In the genomic region with DNA sequence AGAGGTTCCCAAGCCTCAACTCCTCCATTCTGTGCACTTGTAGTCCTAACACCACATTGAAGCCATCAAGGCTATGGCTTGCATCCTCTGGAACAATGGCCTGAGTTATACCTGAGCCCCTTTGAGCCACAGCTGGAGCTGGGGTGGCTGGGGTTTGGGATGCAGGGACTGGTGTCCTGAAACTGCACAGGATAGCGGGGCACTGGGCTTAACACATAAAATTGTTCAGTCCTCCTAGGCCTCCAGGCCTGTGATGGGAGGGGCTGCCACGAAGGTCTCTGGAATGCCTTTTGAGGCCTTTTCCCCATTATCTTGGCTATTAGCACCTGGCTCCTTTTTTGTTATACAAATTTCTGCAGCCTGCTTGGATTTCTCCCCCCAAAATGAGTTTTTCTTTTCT, we compare ENCODE assay signal across 34 cellular contexts. TPM values are rescaled to one million over a fixed set of nuclear protein-coding genes. Genes with fewer than 3 reads are reported as not detected.
"Had no signal": no experiment of that assay in that cellular context is flagged by ENCODE, and none has a peak within 500 bp of the region (broad histone marks: within the 10 kb centered on the region; RNA-seq: fewer than 3 reads in every experiment).

No MANE protein-coding gene starts in this region.

- H3K27ac ChIP-seq: colonic mucosa, epithelial cell of prostate, esophagus squamous epithelium, gastrocnemius medialis, heart right ventricle, left lung, lower lobe of right lung had no signal

- DNase-seq: colonic mucosa; cortex of kidney; effector CD8-positive, alpha-beta T cell; effector memory CD8-positive, alpha-beta T cell; endodermal cell; erythroblast; esophagus squamous epithelium; foreskin fibroblast; foreskin melanocyte; gastrocnemius medialis; glutamatergic neuron; head of caudate nucleus; heart right ventricle; hippocampal formation; left cardiac atrium; left ventricle myocardium superior; lower lobe of right lung; mesenchymal stem cell; mucosa of descending colon; naive B cell had no signal

- H3K9me3 Mint-ChIP-seq: dendritic cell treated with granulocyte-macrophage colony-stimulating factor and Interleukin-4, amounts not matched to agents 40 ng/mL and 50 ng/mL, for 4 days; effector memory CD8-positive, alpha-beta T cell had no signal

- H3K4me3 Mint-ChIP-seq: dendritic cell treated with granulocyte-macrophage colony-stimulating factor and Interleukin-4, amounts not matched to agents 40 ng/mL and 50 ng/mL, for 4 days; effector memory CD8-positive, alpha-beta T cell; endodermal cell; mesothelial cell of epicardium; naive B cell had no signal

- H3K4me1 Mint-ChIP-seq: endodermal cell had no signal

- ATAC-seq: effector memory CD8-positive, alpha-beta T cell; esophagus mucosa; gastrocnemius medialis; heart right ventricle; left cardiac atrium; left lung; left ventricle myocardium superior; lower lobe of right lung; mucosa of descending colon had no signal

- H3K36me3 ChIP-seq: colonic mucosa, esophagus squamous epithelium, gastrocnemius medialis, heart right ventricle, left lung, lower lobe of right lung had no signal

- H3K27me3 ChIP-seq: colonic mucosa, esophagus squamous epithelium, gastrocnemius medialis, heart right ventricle, left lung had no signal

- H3K27ac Mint-ChIP-seq: dendritic cell treated with granulocyte-macrophage colony-stimulating factor and Interleukin-4, amounts not matched to agents 40 ng/mL and 50 ng/mL, for 4 days; endodermal cell; mesothelial cell of epicardium had no signal

- H3K27me3 Mint-ChIP-seq: dendritic cell treated with granulocyte-macrophage colony-stimulating factor and Interleukin-4, amounts not matched to agents 40 ng/mL and 50 ng/mL, for 4 days; effector memory CD8-positive, alpha-beta T cell; naive B cell had no signal

- H3K4me1 ChIP-seq: colonic mucosa, esophagus squamous epithelium, heart right ventricle, left lung, lower lobe of right lung had no signal

- FAIRE-seq: endometrium, islet of Langerhans, keratinocyte had no signal

- H3K4me3 ChIP-seq: colonic mucosa, esophagus squamous epithelium, gastrocnemius medialis, heart right ventricle, left lung, lower lobe of right lung, mucosa of descending colon had no signal

- H3K9me3 ChIP-seq: colonic mucosa, gastrocnemius medialis, lower lobe of right lung, mucosa of descending colon had no signal

RNA-seq across cellular contexts. Expression of a gene that starts 35.5 kb away (rescaled TPM):
- total RNA-seq: colonic mucosa, dermis microvascular lymphatic vessel endothelial cell, endodermal cell, esophagus mucosa, esophagus squamous epithelium, gastrocnemius medialis, glomerular endothelial cell, kidney epithelial cell, left cardiac atrium, left ventricle myocardium superior, lower leg skin, lung microvascular endothelial cell, mesenteric fat pad, mucosa of descending colon had no signal
- polyA plus RNA-seq: heart right ventricle had no signal
